Comparison of ENCODE assay signal across 10 cellular contexts in the genomic region with DNA sequence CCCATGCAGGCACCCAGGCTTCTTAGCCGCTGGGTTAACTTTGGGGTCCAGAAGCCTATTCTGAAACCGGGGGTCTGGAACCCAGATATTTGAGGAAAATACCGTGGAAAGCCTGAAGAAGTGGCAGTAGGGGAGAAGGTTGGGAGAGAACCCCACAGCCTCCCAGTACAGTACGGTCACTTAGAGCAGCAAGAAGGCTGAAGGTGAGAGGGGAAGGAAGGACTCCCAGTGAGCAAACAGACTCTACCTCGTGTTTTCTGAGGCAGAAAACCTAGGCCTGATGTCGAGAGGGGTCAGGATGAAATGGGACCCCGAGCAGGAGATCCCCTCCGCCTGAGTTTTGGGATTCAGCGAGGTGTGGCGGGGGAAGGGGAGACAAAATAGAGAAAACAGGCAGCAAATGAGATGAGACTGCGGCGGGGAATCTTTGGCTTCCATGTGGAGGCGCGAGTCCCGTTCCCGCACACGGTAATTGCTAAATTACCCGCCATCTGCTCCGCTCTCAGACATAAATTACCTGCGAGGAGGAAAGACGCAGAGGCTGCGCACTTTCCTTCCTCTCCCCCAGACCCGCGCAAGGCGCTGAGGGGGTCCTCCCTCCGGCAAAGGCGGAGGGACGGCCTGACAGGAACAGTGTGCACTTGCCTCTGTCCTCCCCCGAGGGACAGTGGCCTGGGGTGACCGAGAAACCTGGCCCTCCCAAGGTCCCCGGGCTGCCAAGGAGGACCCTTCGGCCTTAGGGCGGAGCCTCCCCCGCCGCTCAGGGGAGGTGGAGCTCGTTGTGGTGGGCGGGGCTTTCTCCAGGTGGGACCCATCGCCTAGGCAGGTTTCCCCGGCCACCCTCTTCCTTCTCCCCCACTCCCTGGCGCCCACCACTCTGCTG. TPM values are rescaled to one million over a fixed set of nuclear protein-coding genes. Genes with fewer than 3 reads are reported as not detected.
DNase-seq lines count a peak whose midpoint lies in the region; ATAC-seq and TF ChIP-seq lines count a peak whose summit lies in the region.
"Had no signal": no experiment of that assay in that cellular context is flagged by ENCODE, and none has a peak within 500 bp of the region (broad histone marks: within the 10 kb centered on the region; RNA-seq: fewer than 3 reads in every experiment).

No MANE protein-coding gene starts in this region.

- H3K27me3 ChIP-seq in SK-N-SH (ENCODE audit: insufficient read depth) (peaks cover 76% of the 10 kb centered on the region), stomach (peaks cover 8 to 75% (median 54%) of the 10 kb centered on the region in 3 donors), sigmoid colon (peaks cover 37 to 77% (median 56%) of the 10 kb centered on the region in 3 donors)

- TF ChIP-seq CTCF in SK-N-SH (IDR thresholded peaks at IDR 0.05) (no peak), stomach (IDR thresholded peaks at IDR 0.05) (no peak), sigmoid colon (IDR thresholded peaks at IDR 0.05) (no peak)

- no peaks in the 10 kb centered on the region for H3K36me3 ChIP-seq in SK-N-SH (replicated peaks in 1 of 2; ENCODE audit: control insufficient read depth in 1 of 2, insufficient read depth in 2 of 2, low read length in 1 of 2)
- H3K36me3 ChIP-seq in stomach: no peaks in the 10 kb centered on the region
- H3K36me3 ChIP-seq in sigmoid colon: no peaks in the 10 kb centered on the region

- no peaks in the 10 kb centered on the region for H4K20me1 ChIP-seq in SK-N-SH (ENCODE audit: insufficient read depth)

- intact Hi-C loops in stomach (cut with DNase I; ENCODE audit: low total_unique reads) (no loop called here), sigmoid colon (cut with DNase I) (no loop called here)

- peaks cover 0 to 8% of the 10 kb centered on the region in 2 experiments; a peak in 1 of 4 replicates for H3K4me1 ChIP-seq in SK-N-SH (ENCODE audit: control insufficient read depth in 1 of 2, insufficient read depth in 2 of 2, low read depth in 1 of 2, low read length in 1 of 2)
- peaks cover 19 to 25% (median 24%) of the 10 kb centered on the region in 4 donors for H3K4me1 ChIP-seq in stomach
- peaks cover 0 to 19% (median 14%) of the 10 kb centered on the region in 4 donors for H3K4me1 ChIP-seq in sigmoid colon

- peaks cover 0 to 4% (median 0%) of the 10 kb centered on the region in 3 donors for H3K36me3 Mint-ChIP-seq in immature natural killer cell

- no peak overlapping the region for H3K27ac Mint-ChIP-seq in immature natural killer cell

- peaks cover 19 to 20% of the 10 kb centered on the region in 2 donors for H3K4me1 Mint-ChIP-seq in immature natural killer cell

- 50% methylated on average over 31 of the region's 40 CpGs for WGBS in SK-N-SH (ENCODE audit: low lambda C conversion rate)
- WGBS in stomach, 5 donors: 18 to 28% (median 23%) methylated on average over 38 to 40 of the region's 40 CpGs
- 16 to 17% methylated on average over 40 of the region's 40 CpGs for WGBS in sigmoid colon, 2 donors

- no peaks in the 10 kb centered on the region for H3K9me3 Mint-ChIP-seq in immature natural killer cell

- H3K4me3 ChIP-seq in SK-N-SH (ENCODE audit: low read depth in 2 of 2, low read length in 1 of 2): no peak overlapping the region
- peak overlapping the region; percentile 11 to 37 (median 24) for H3K4me3 ChIP-seq in stomach
- H3K4me3 ChIP-seq in sigmoid colon: no peak overlapping the region

- H3F3A ChIP-seq in SK-N-SH (replicated peaks; ENCODE audit: insufficient read depth): peaks cover 9% of the 10 kb centered on the region

- peaks cover 19 to 42% (median 21%) of the 10 kb centered on the region in 3 donors for H3K27me3 Mint-ChIP-seq in immature natural killer cell (ENCODE audit: low read depth in 3 of 3)

- H3K79me2 ChIP-seq in SK-N-SH (ENCODE audit: insufficient read depth): no peaks in the 10 kb centered on the region

- no peak for ATAC-seq in SK-N-SH treated with all-trans-retinoic acid at 6 μM for 48 hours

- peak overlapping the region; percentile 11 to 70 (median 65) for H3K4me3 Mint-ChIP-seq in immature natural killer cell

- H3K27ac ChIP-seq in SK-N-SH (ENCODE audit: low read depth in 2 of 2, low read length in 1 of 2) (no peak overlapping the region), stomach (no peak overlapping the region), sigmoid colon (no peak overlapping the region)

- no peak overlapping the region for H3K4me2 ChIP-seq in SK-N-SH

- CTCF ChIA-PET in SK-N-SH (lab: Yijun Ruan, JAX): interaction anchor here (0.6 to 19.3 kb wide), 8 partner anchors 5 to 62 kb away, joined by 3 to 760 read pairs (median 36); a partner anchor contains a TSS

- TF ChIP-seq EP300 in SK-N-SH (IDR thresholded peaks at IDR 0.05; ENCODE audit: borderline replicate concordance in 1 of 2, low read depth in 1 of 2, low read length in 1 of 2) (no peak), stomach (IDR thresholded peaks at IDR 0.05) (no peak), sigmoid colon (IDR thresholded peaks at IDR 0.05) (no peak)

- no peak overlapping the region for H2AFZ ChIP-seq in SK-N-SH (ENCODE audit: low read depth)

- no peak for TF ChIP-seq POLR2A in stomach (IDR thresholded peaks at IDR 0.05)
- TF ChIP-seq POLR2A in sigmoid colon (IDR thresholded peaks at IDR 0.05): no peak

- TF ChIP-seq RAD21 in SK-N-SH (IDR thresholded peaks at IDR 0.05; ENCODE audit: low read length): no peak

- H3K9me3 ChIP-seq in SK-N-SH (no peaks in the 10 kb centered on the region), stomach (no peaks in the 10 kb centered on the region), sigmoid colon (no peaks in the 10 kb centered on the region)

- POLR2A ChIA-PET in SK-N-SH (lab: Yijun Ruan, JAX): interaction anchor here (0.6 kb wide), 1 partner anchor 418 kb away, joined by 3 read pairs; no protein-coding TSS in a partner anchor

- no peaks in the 10 kb centered on the region for H3K9me2 ChIP-seq in SK-N-SH

- DNase-seq in SK-N-SH: peak; percentile 48
- peak; percentile 63 to 67 for DNase-seq in activated T-cell treated with anti-CD3 and anti-CD28 coated beads, Interleukin-2, amount 50 U/mL, for 48 hours
- no peak for DNase-seq in immature natural killer cell
- peak; percentile 48 for DNase-seq in stomach
- DNase-seq in sigmoid colon: no peak
- no peak for DNase-seq in SKM-1 treated with dmso at 0.1 percent for 144 hours (lab: John Stamatoyannopoulos, UW; ENCODE audit: unreplicated experiment)
- DNase-seq in NCI-H2029 (lab: John Stamatoyannopoulos, UW): no peak
- DNase-seq: KBM-7 had no signal

- H3K9ac ChIP-seq in SK-N-SH: no peak overlapping the region

TF ChIP-seq in SK-N-SH, 30 proteins besides CTCF, POLR2A, EP300 and RAD21 (continues in another document):
- TF ChIP-seq RCOR1 (IDR thresholded peaks at IDR 0.05; ENCODE audit: low read length) (no peak), JUND (IDR thresholded peaks at IDR 0.05) (no peak)

TF ChIP-seq in SK-N-SH treated with all-trans-retinoic acid at 6 μM for 48 hours, 23 proteins besides CTCF, POLR2A, EP300 and RAD21 (continues in another document):
- no peak for TF ChIP-seq ESRRG (CRISPR knock-in tag; IDR thresholded peaks at IDR 0.05)
- TF ChIP-seq ARNTL (CRISPR knock-in tag; IDR thresholded peaks at IDR 0.05; ENCODE audit: borderline replicate concordance, low read depth): no peak
- TF ChIP-seq, protein P1, sequence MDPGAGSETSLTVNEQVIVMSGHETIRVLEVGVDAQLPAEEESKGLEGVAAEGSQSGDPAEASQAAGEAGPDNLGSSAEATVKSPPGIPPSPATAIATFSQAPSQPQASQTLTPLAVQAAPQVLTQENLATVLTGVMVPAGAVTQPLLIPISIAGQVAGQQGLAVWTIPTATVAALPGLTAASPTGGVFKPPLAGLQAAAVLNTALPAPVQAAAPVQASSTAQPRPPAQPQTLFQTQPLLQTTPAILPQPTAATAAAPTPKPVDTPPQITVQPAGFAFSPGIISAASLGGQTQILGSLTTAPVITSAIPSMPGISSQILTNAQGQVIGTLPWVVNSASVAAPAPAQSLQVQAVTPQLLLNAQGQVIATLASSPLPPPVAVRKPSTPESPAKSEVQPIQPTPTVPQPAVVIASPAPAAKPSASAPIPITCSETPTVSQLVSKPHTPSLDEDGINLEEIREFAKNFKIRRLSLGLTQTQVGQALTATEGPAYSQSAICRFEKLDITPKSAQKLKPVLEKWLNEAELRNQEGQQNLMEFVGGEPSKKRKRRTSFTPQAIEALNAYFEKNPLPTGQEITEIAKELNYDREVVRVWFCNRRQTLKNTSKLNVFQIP (CRISPR knock-in tag; IDR thresholded peaks at IDR 0.05; ENCODE audit: borderline replicate concordance, low read depth): no peak
- TF ChIP-seq SNAI2 (CRISPR knock-in tag; IDR thresholded peaks at IDR 0.05): no peak
- no peak for TF ChIP-seq ZNF70 (CRISPR knock-in tag; IDR thresholded peaks at IDR 0.05)
- no peak for TF ChIP-seq RARB (CRISPR knock-in tag; IDR thresholded peaks at IDR 0.05)
- no peak for TF ChIP-seq BACH2 (CRISPR knock-in tag; IDR thresholded peaks at IDR 0.05; ENCODE audit: borderline replicate concordance)
- no peak for TF ChIP-seq ZNF8 (CRISPR knock-in tag; IDR thresholded peaks at IDR 0.05)
- no peak for TF ChIP-seq ZC3H10 (CRISPR knock-in tag; IDR thresholded peaks at IDR 0.05)
- no peak for TF ChIP-seq ZFP3 (CRISPR knock-in tag; IDR thresholded peaks at IDR 0.05)
- TF ChIP-seq OSR1 (CRISPR knock-in tag; IDR thresholded peaks at IDR 0.05): no peak
- no peak for TF ChIP-seq PPARA (CRISPR knock-in tag; IDR thresholded peaks at IDR 0.05; ENCODE audit: borderline replicate concordance)
- no peak for TF ChIP-seq TCF4 (CRISPR knock-in tag; IDR thresholded peaks at IDR 0.05; ENCODE audit: borderline replicate concordance)

RNA-seq across cellular contexts. Expression of a gene that starts 10.9 kb away (rescaled TPM):
- 72.1 and 130 TPM in 2 replicates for polyA plus RNA-seq in SK-N-SH (2012; rRNA removed)
- polyA plus RNA-seq in SK-N-SH (2012; cell fraction: cytosol; rRNA removed): 43.0 and 60.7 TPM in 2 replicates
- polyA plus RNA-seq in SK-N-SH (2012; cell fraction: nucleus; rRNA removed): 261 and 365 TPM in 2 replicates
- polyA plus RNA-seq in immature natural killer cell: 100 to 1,000 TPM in 2 of 3 donors, 10 to 100 TPM in 1; 81.7 to 110 (median 100) TPM
- 100 to 1,000 TPM; 135 to 441 (median 164) TPM for total RNA-seq in stomach
- polyA plus RNA-seq in stomach: 100 to 1,000 TPM in 1 of 3 donors, 10 to 100 TPM in 2; 60.3 to 102 (median 73.2) TPM
- 100 to 1,000 TPM; 232 to 322 (median 303) TPM for total RNA-seq in sigmoid colon
- 10 to 100 TPM; 24.0 to 59.5 (median 54.7) TPM for polyA plus RNA-seq in sigmoid colon

RNA-seq across cellular contexts. Expression of a gene that starts 13.6 kb away (rescaled TPM):
- not detected in 2 replicates for polyA plus RNA-seq in SK-N-SH (2012; rRNA removed)
- polyA plus RNA-seq in SK-N-SH (2012; cell fraction: cytosol; rRNA removed): not detected in 2 replicates
- not detected in 2 replicates for polyA plus RNA-seq in SK-N-SH (2012; cell fraction: nucleus; rRNA removed)
- not detected for polyA plus RNA-seq in immature natural killer cell
- not detected for total RNA-seq in stomach
- polyA plus RNA-seq in stomach: not detected
- not detected for total RNA-seq in sigmoid colon
- polyA plus RNA-seq in sigmoid colon: not detected
- polyA plus RNA-seq: AG04450 had no signal

Comparison
In these comparisons a context has a peak if more than half of its experiments do, and no peak if none do; other contexts are left out.
1. DNase-seq: peak in SK-N-SH (single experiment), activated T-cell treated with anti-CD3 and anti-CD28 coated beads, Interleukin-2, amount 50 U/mL, for 48 hours (2 of 2) and stomach (single experiment); none in immature natural killer cell (0 of 3), sigmoid colon (single experiment), SKM-1 treated with dmso at 0.1 percent for 144 hours (single experiment) and NCI-H2029 (single experiment).
2. H3K4me3 ChIP-seq: peak in stomach (4 of 4); none in SK-N-SH (0 of 2) and sigmoid colon (0 of 4).